In genomic region chr9:8134629-8135028, GRCh38 we compare ENCODE assay signal across 18 cellular contexts.
"Had no signal": no experiment of that assay in that cellular context is flagged by ENCODE, and none has a peak within 500 bp of the region (broad histone marks: within the 10 kb centered on the region; RNA-seq: fewer than 3 reads in every experiment).

No MANE protein-coding gene starts in this region.

- H3K9me3 ChIP-seq: SK-N-SH had no signal

- H3K9ac ChIP-seq: SK-N-SH had no signal

- H3K27ac ChIP-seq: RWPE1 had no signal

- H3K4me2 ChIP-seq: SK-N-SH had no signal

- DNase-seq: KBM-7, MV-4-11, NCI-H1048, NCI-H1105 treated with DMSO at 0.1 percent for 48 hours, NCI-H1417 treated with DMSO at 0.1 percent for 48 hours, NCI-H146, NCI-H1694 treated with DMSO at 0.1 percent for 48 hours, NCI-H1930, NCI-H2081, NCI-H2107, NCI-H2227 treated with DMSO at 0.1 percent for 48 hours, NCI-H524, NCI-H69, NCI-H774, SHP77, SK-N-SH, SW 1271 had no signal
